Comparison of ENCODE assay signal across 11 cellular contexts in the genomic region with DNA sequence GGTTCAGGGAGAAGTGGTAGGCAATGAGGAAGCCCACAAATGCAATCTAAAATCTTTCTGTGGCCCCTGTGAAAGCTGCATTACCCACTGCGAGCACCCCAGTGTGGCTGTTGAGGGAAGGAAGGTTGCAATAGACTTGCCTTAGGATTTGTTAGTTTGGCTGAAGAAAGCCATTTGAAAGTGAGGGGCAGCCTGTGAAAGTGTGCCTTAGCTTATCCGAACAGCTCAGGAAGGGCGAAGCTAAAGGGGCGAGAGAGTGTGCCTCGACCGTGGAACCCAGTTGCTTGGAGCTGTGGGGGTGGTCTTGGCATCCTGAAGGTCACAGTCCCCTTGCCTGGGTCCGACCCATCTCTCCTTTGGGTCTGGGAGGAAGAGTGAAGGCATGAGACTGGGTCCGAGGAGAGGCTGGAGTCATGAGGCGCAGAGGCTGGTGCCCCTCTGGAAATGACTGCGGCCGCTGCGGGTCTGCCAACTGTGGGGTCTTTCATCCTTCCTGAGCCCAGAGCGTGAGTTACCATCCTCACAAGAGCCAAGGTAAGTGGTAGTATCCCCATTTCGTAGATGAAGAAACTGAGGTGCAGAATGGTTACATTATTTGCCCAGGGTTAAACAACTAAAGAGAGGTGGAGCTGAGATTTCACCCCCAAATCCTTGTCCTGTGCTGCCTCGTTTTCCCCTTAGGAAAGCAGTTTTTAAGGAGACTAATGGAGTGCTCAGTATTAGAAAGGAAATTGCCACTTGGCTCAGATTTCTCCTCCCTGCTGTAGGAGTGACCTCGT. TPM values are rescaled to one million over a fixed set of nuclear protein-coding genes. Genes with fewer than 3 reads are reported as not detected.
DNase-seq lines count a peak whose midpoint lies in the region; ATAC-seq, FAIRE-seq and TF ChIP-seq lines count a peak whose summit lies in the region.
"Had no signal": no experiment of that assay in that cellular context is flagged by ENCODE, and none has a peak within 500 bp of the region (broad histone marks: within the 10 kb centered on the region; RNA-seq: fewer than 3 reads in every experiment).

No MANE protein-coding gene starts in this region.

- BruUV-seq in PC-9 (replicated peaks; lab: Mats Ljungman, UMichigan): no TSS peak

- H3K27me3 ChIP-seq in AG04450 (ENCODE audit: control insufficient read depth, insufficient read depth, low read length): no peaks in the 10 kb centered on the region
- H3K27me3 ChIP-seq in PC-9 (ENCODE audit: insufficient read depth, low read depth): no peaks in the 10 kb centered on the region
- no peaks in the 10 kb centered on the region for H3K27me3 ChIP-seq in H1 (replicated peaks in 1 of 4; ENCODE audit: control insufficient read depth in 3 of 4, extremely low read depth in 1 of 4, insufficient read depth in 3 of 4, low read length in 3 of 4)
- no peaks in the 10 kb centered on the region for H3K27me3 ChIP-seq in osteoblast (ENCODE audit: insufficient read depth, low read length)
- H3K27me3 ChIP-seq: brain microvascular endothelial cell, tibial nerve had no signal

- H3K36me3 ChIP-seq in PC-9 (ENCODE audit: low read depth) (no peaks in the 10 kb centered on the region), H1 (ENCODE audit: control insufficient read depth in 2 of 4, insufficient read depth in 4 of 4, low read length in 3 of 4) (no peaks in the 10 kb centered on the region), osteoblast (ENCODE audit: insufficient read depth, low read length) (peaks cover 3% of the 10 kb centered on the region)
- H3K36me3 ChIP-seq: brain microvascular endothelial cell, tibial nerve had no signal

- ATAC-seq in HG02678 (IDR thresholded peaks at IDR 0.05; ENCODE audit: unreplicated experiment) (no peak), GM19324 (IDR thresholded peaks at IDR 0.05; ENCODE audit: low FRiP score, unreplicated experiment) (no peak)

- 83% methylated on average over 16 of the region's 16 CpGs; no CpG with 5 or more reads in 1 of the 2 experiments for WGBS in H1 (ENCODE audit: extremely low coverage in 1 of 2, insufficient coverage in 1 of 2, insufficient read length in 1 of 2, insufficient replicate concordance in 2 of 2, low coverage in 1 of 2, low lambda C conversion rate in 2 of 2, missing lambda C conversion rate in 1 of 2), 2 experiments

- POLR2A ChIA-PET in AG04450 (lab: Yijun Ruan, JAX): interaction anchor here (0.8 kb wide), 1 partner anchor 74 kb away, joined by 4 read pairs; no protein-coding TSS in a partner anchor
- POLR2A ChIA-PET in PC-9 (lab: Charles Lee; ENCODE audit: unreplicated experiment): interaction anchor here (0.6 kb wide), 1 partner anchor 20 kb away, joined by 5 read pairs; no protein-coding TSS in a partner anchor
- POLR2A ChIA-PET in H1 (lab: Charles Lee; ENCODE audit: partially characterized antibody): interaction anchor here (0.5 to 5.0 kb wide), 3 partner anchors 10 to 162 kb away, joined by 3 to 33 read pairs (median 3); partner anchors contain the start of gene PIP5KL1

- H3K9me2 ChIP-seq in PC-9 (ENCODE audit: insufficient read depth): no peaks in the 10 kb centered on the region

- H3K18ac ChIP-seq in H1 (ENCODE audit: extremely low read depth, low read length): no peak overlapping the region

- H3K4me2 ChIP-seq in PC-9: no peak overlapping the region
- H3K4me2 ChIP-seq in H1 (ENCODE audit: insufficient read depth in 1 of 2, low read depth in 2 of 2, low read length in 2 of 2): no peak overlapping the region
- H3K4me2 ChIP-seq in osteoblast (ENCODE audit: insufficient read depth, low read length): peak overlapping the region; percentile 88

- H3F3A ChIP-seq in PC-9 (ENCODE audit: insufficient read depth, low read depth): peaks cover 33% of the 10 kb centered on the region

- no peak overlapping the region for H3K9ac ChIP-seq in H1 (replicated peaks in 1 of 4; ENCODE audit: extremely low read depth in 1 of 4, low read depth in 3 of 4, low read length in 3 of 4)

- no peak overlapping the region for H4K5ac ChIP-seq in H1 (ENCODE audit: insufficient read length, low read depth, low read length)

- H2BK15ac ChIP-seq in H1 (ENCODE audit: low read length): no peak overlapping the region

- no peak overlapping the region for H3K4ac ChIP-seq in H1 (replicated peaks; ENCODE audit: insufficient read length, low read depth, low read length)

- peak overlapping the region; percentile 18; the same call in 1 of the 2 replicates for H2BK5ac ChIP-seq in H1 (ENCODE audit: low read depth, low read length)

- no peak for DNase-seq in AG04450 (ENCODE audit: low read depth, low spot score)
- DNase-seq in PC-9: no peak
- no peak for DNase-seq in H1 (ENCODE audit: low read depth in 1 of 2, low spot score in 2 of 2)
- no peak for DNase-seq in osteoblast (ENCODE audit: insufficient read length, low spot score, missing footprints)
- no peak for DNase-seq in glomerular visceral epithelial cell (ENCODE audit: extremely low spot score)
- no peak for DNase-seq in NCI-H82 treated with DMSO at 0.1 percent for 48 hours (lab: John Stamatoyannopoulos, UW; ENCODE audit: unreplicated experiment)
- DNase-seq: brain microvascular endothelial cell, NCI-H2029 had no signal

- H3K4me1 ChIP-seq in PC-9 (replicated peaks; ENCODE audit: insufficient read depth) (peaks cover 21% of the 10 kb centered on the region), H1 (replicated peaks in 1 of 4; ENCODE audit: control insufficient read depth in 3 of 4, insufficient read depth in 4 of 4, low read length in 3 of 4) (peaks cover 0 to 6% (median 3%) of the 10 kb centered on the region in 4 experiments; a peak in 5 of 7 replicates), osteoblast (ENCODE audit: insufficient read depth, low read length) (peaks cover 43% of the 10 kb centered on the region)

- no peaks in the 10 kb centered on the region for H3K9me3 ChIP-seq in AG04450 (ENCODE audit: control insufficient read depth, insufficient read depth, low read length)
- no peaks in the 10 kb centered on the region for H3K9me3 ChIP-seq in PC-9 (ENCODE audit: insufficient read depth, low read depth)
- no peaks in the 10 kb centered on the region for H3K9me3 ChIP-seq in H1 (ENCODE audit: insufficient read depth in 2 of 2, low read depth in 1 of 2, low read length in 1 of 2)
- H3K9me3 ChIP-seq in osteoblast (ENCODE audit: low read depth, low read length): no peaks in the 10 kb centered on the region
- H3K9me3 ChIP-seq: tibial nerve had no signal

- H3K27ac ChIP-seq in AG04450 (ENCODE audit: low read depth, low read length) (peak overlapping the region; percentile 52), PC-9 (0 out of 2 replicates have a peak overlapping the region, but pooled peaks have one; percentile 81), H1 (ENCODE audit: low read depth, low read length) (no peak overlapping the region), osteoblast (ENCODE audit: low read depth, low read length) (peak overlapping the region; percentile 98)
- H3K27ac ChIP-seq: brain microvascular endothelial cell had no signal

- H3K79me2 ChIP-seq in PC-9 (ENCODE audit: low read depth): peaks cover 40% of the 10 kb centered on the region
- H3K79me2 ChIP-seq in H1 (ENCODE audit: control insufficient read depth in 1 of 2, insufficient read depth in 2 of 2, low read length in 2 of 2): peaks cover 0 to 24% of the 10 kb centered on the region in 2 experiments; a peak in 2 of 4 replicates
- H3K79me2 ChIP-seq in osteoblast (ENCODE audit: insufficient read depth, low read length): peaks cover 86% of the 10 kb centered on the region

- no peak overlapping the region for H2AK5ac ChIP-seq in H1 (ENCODE audit: low read depth, low read length)

- H3K4me3 ChIP-seq in AG04450 (ENCODE audit: low read depth, low read length): peak overlapping the region; percentile 48
- no peak overlapping the region for H3K4me3 ChIP-seq in PC-9
- H3K4me3 ChIP-seq in H1 (ENCODE audit: extremely low read depth in 1 of 4, insufficient read depth in 2 of 4, low read depth in 3 of 4, low read length in 4 of 4): no peak overlapping the region
- H3K4me3 ChIP-seq in osteoblast (ENCODE audit: insufficient read depth, low read length): peak overlapping the region; percentile 60

- peak overlapping the region; percentile 71; the same call in 1 of the 2 replicates for H2BK12ac ChIP-seq in H1 (ENCODE audit: low read depth, low read length)

- no peak overlapping the region for H3K56ac ChIP-seq in H1 (replicated peaks; ENCODE audit: insufficient read length, low read depth, low read length)

- TF ChIP-seq POLR2A in H1 (IDR thresholded peaks at IDR 0.05; ENCODE audit: control extremely low read depth in 1 of 2, low read depth in 2 of 2, low read length in 2 of 2): no peak

- no peak overlapping the region for H3K14ac ChIP-seq in H1 (ENCODE audit: insufficient read length)

- H2BK120ac ChIP-seq in H1 (replicated peaks; ENCODE audit: low read depth, low read length): no peak overlapping the region

- H3K79me1 ChIP-seq in H1 (ENCODE audit: low read depth, low read length): peaks cover 14% of the 10 kb centered on the region

- no peaks in the 10 kb centered on the region for H3K23me2 ChIP-seq in H1 (ENCODE audit: low read depth, low read length)

- H4K91ac ChIP-seq in H1 (replicated peaks; ENCODE audit: insufficient read length, low read length): no peak overlapping the region

- no peak for TF ChIP-seq EP300 in H1 (IDR thresholded peaks at IDR 0.05; ENCODE audit: borderline replicate concordance in 1 of 2, low read depth in 2 of 2, low read length in 2 of 2)

- no peak overlapping the region for H4K8ac ChIP-seq in H1 (ENCODE audit: extremely low read depth, insufficient read depth, low read length)

- H4K20me1 ChIP-seq in PC-9 (ENCODE audit: insufficient read depth): no peaks in the 10 kb centered on the region
- peaks cover 0 to 5% of the 10 kb centered on the region in 2 experiments for H4K20me1 ChIP-seq in H1 (replicated peaks in 1 of 2; ENCODE audit: control insufficient read depth in 1 of 2, insufficient read depth in 2 of 2, low read length in 2 of 2)
- H4K20me1 ChIP-seq in osteoblast (ENCODE audit: insufficient read depth, low read length): no peaks in the 10 kb centered on the region

- CTCF ChIA-PET in AG04450 (lab: Charles Lee): interaction anchor here (0.7 to 6.7 kb wide), 5 partner anchors 8 to 149 kb away, joined by 3 to 42 read pairs (median 8); no protein-coding TSS in a partner anchor
- CTCF ChIA-PET in PC-9 (lab: Charles Lee): interaction anchor here (2.0 kb wide), 1 partner anchor 20 kb away, joined by 4 read pairs; no protein-coding TSS in a partner anchor
- CTCF ChIA-PET in H1 (lab: Charles Lee; ENCODE audit: partially characterized antibody): interaction anchor here (0.7 to 4.8 kb wide), 12 partner anchors 8 to 149 kb away, joined by 3 to 42 read pairs (median 4); no protein-coding TSS in a partner anchor

- TF ChIP-seq RAD21 in H1 (IDR thresholded peaks at IDR 0.05 in 1 of 2, conservative IDR thresholded peaks at IDR 0.05 in 1 of 2; ENCODE audit: low read depth in 2 of 2, low read length in 2 of 2): no peak

- intact Hi-C loops in PC-9 (cut with micrococcal nuclease; ENCODE audit: unreplicated experiment): no loop called here

- no peak overlapping the region for H2AFZ ChIP-seq in PC-9
- H2AFZ ChIP-seq in H1 (ENCODE audit: low read length): no peak overlapping the region
- no peak overlapping the region for H2AFZ ChIP-seq in osteoblast (ENCODE audit: low read length)

- no peak for FAIRE-seq in H1 (lab: Jason Lieb, UNC)

- H2BK20ac ChIP-seq in H1 (ENCODE audit: low read length): no peak overlapping the region

- TF ChIP-seq CTCF in AG04450 (IDR thresholded peaks at IDR 0.05; ENCODE audit: low read depth, low read length) (no peak), PC-9 (conservative IDR thresholded peaks at IDR 0.05) (no peak), H1 (IDR thresholded peaks at IDR 0.05; ENCODE audit: control extremely low read depth in 1 of 3, insufficient read depth in 1 of 3, low read depth in 1 of 3, low read length in 3 of 3) (no peak), osteoblast (IDR thresholded peaks at IDR 0.05; ENCODE audit: extremely low read depth, low read depth, low read length) (no peak)

- no peak overlapping the region for H3K23ac ChIP-seq in H1 (ENCODE audit: insufficient read length)

RNA-seq across cellular contexts. Expression of gene SLC25A25, which starts 24.4 kb away (rescaled TPM):
- polyA plus RNA-seq in AG04450 (2011; rRNA removed) (12.0 and 12.6 TPM in 2 replicates), H1 (2011; rRNA removed) (6.5 and 10.0 TPM in 2 replicates)
- 20.6 TPM in 2 replicates for polyA minus RNA-seq in AG04450 (2011; rRNA and poly(A)+ RNA removed)
- total RNA-seq in PC-9 (2021) (11.7 and 13.4 TPM in 2 replicates), osteoblast (9.7 and 13.4 TPM in 2 replicates)
- 16.8 and 18.5 TPM in 2 replicates for total RNA-seq in H1 (2021; fragmentation: NEBNext Ultra II Directional; extraction: Animal tissue kit (Norgen Biotek cat#: 25700))
- 13.4 TPM for polyA plus RNA-seq in H1 (2011; cell fraction: cytosol; rRNA removed)
- 20.4 TPM for polyA plus RNA-seq in H1 (2011; cell fraction: nucleus; rRNA removed)
- polyA plus RNA-seq in H1 (2012, experiment 1 of 2): 13.0 to 16.1 TPM (median 14.5 TPM) in 4 replicates
- polyA plus RNA-seq in H1 (2012, experiment 2 of 2): 11.4 TPM
- 6.5 TPM for polyA plus RNA-seq in H1 (2013, experiment 1 of 2)
- polyA plus RNA-seq in H1 (2013, experiment 2 of 2): 6.8 TPM
- polyA minus RNA-seq in H1 (2011; rRNA and poly(A)+ RNA removed): 11.8 and 11.9 TPM in 2 replicates
- polyA minus RNA-seq in H1 (2011; cell fraction: cytosol; rRNA and poly(A)+ RNA removed): 15.9 TPM
- polyA minus RNA-seq in H1 (2011; cell fraction: nucleus; rRNA and poly(A)+ RNA removed): 11.6 TPM

RNA-seq across cellular contexts. Expression of gene NAIF1, which starts 25.3 kb away (rescaled TPM):
- polyA plus RNA-seq in AG04450 (2011; rRNA removed) (7.5 and 8.9 TPM in 2 replicates), H1 (2011; rRNA removed) (9.0 and 11.2 TPM in 2 replicates)
- 6.9 and 9.8 TPM in 2 replicates for polyA minus RNA-seq in AG04450 (2011; rRNA and poly(A)+ RNA removed)
- total RNA-seq in PC-9 (2021) (16.1 and 17.3 TPM in 2 replicates), osteoblast (10.1 and 10.6 TPM in 2 replicates)
- total RNA-seq in H1 (2021; fragmentation: NEBNext Ultra II Directional; extraction: Animal tissue kit (Norgen Biotek cat#: 25700)): 8.7 and 11.6 TPM in 2 replicates
- polyA plus RNA-seq in H1 (2011; cell fraction: cytosol; rRNA removed): 12.5 TPM
- 10.5 TPM for polyA plus RNA-seq in H1 (2011; cell fraction: nucleus; rRNA removed)
- 7.3 to 9.9 TPM (median 9.4 TPM) in 4 replicates for polyA plus RNA-seq in H1 (2012, experiment 1 of 2)
- polyA plus RNA-seq in H1 (2012, experiment 2 of 2): 7.0 TPM
- 5.9 TPM for polyA plus RNA-seq in H1 (2013, experiment 1 of 2)
- polyA plus RNA-seq in H1 (2013, experiment 2 of 2): 5.8 TPM
- polyA minus RNA-seq in H1 (2011; rRNA and poly(A)+ RNA removed): 8.0 and 10.2 TPM in 2 replicates
- 6.5 TPM for polyA minus RNA-seq in H1 (2011; cell fraction: cytosol; rRNA and poly(A)+ RNA removed)
- polyA minus RNA-seq in H1 (2011; cell fraction: nucleus; rRNA and poly(A)+ RNA removed): 5.1 TPM

RNA-seq across cellular contexts. Expression of gene PTGES2, which starts 35.1 kb away (rescaled TPM):
- 56.3 and 75.2 TPM in 2 replicates for polyA plus RNA-seq in AG04450 (2011; rRNA removed)
- 50.5 and 68.7 TPM in 2 replicates for polyA minus RNA-seq in AG04450 (2011; rRNA and poly(A)+ RNA removed)
- 95.2 and 124 TPM in 2 replicates for total RNA-seq in PC-9 (2021)
- 76.9 and 81.2 TPM in 2 replicates for total RNA-seq in H1 (2021; fragmentation: NEBNext Ultra II Directional; extraction: Animal tissue kit (Norgen Biotek cat#: 25700))
- 80.7 and 119 TPM in 2 replicates for polyA plus RNA-seq in H1 (2011; rRNA removed)
- polyA plus RNA-seq in H1 (2011; cell fraction: cytosol; rRNA removed): 104 TPM
- polyA plus RNA-seq in H1 (2011; cell fraction: nucleus; rRNA removed): 242 TPM
- polyA plus RNA-seq in H1 (2012, experiment 1 of 2): 50.2 to 79.0 TPM (median 72.3 TPM) in 4 replicates
- 60.0 TPM for polyA plus RNA-seq in H1 (2012, experiment 2 of 2)
- 52.2 TPM for polyA plus RNA-seq in H1 (2013, experiment 1 of 2)
- 49.8 TPM for polyA plus RNA-seq in H1 (2013, experiment 2 of 2)
- polyA minus RNA-seq in H1 (2011; rRNA and poly(A)+ RNA removed): 61.8 and 72.7 TPM in 2 replicates
- polyA minus RNA-seq in H1 (2011; cell fraction: cytosol; rRNA and poly(A)+ RNA removed): 58.8 TPM
- 65.8 TPM for polyA minus RNA-seq in H1 (2011; cell fraction: nucleus; rRNA and poly(A)+ RNA removed)
- total RNA-seq in osteoblast: 42.7 and 50.3 TPM in 2 replicates

RNA-seq across cellular contexts. Expression of gene LCN2, which starts 56.9 kb away (rescaled TPM):
- not detected in 2 replicates for polyA plus RNA-seq in AG04450 (2011; rRNA removed)
- not detected in 2 replicates for polyA minus RNA-seq in AG04450 (2011; rRNA and poly(A)+ RNA removed)
- 430 and 537 TPM in 2 replicates for total RNA-seq in PC-9 (2021)
- total RNA-seq in H1 (2021; fragmentation: NEBNext Ultra II Directional; extraction: Animal tissue kit (Norgen Biotek cat#: 25700)): 1.1 and 1.4 TPM in 2 replicates
- polyA plus RNA-seq in H1 (2011; rRNA removed): 1.6 TPM in 2 replicates
- polyA plus RNA-seq in H1 (2011; cell fraction: cytosol; rRNA removed): 0.93 TPM
- 2.2 TPM for polyA plus RNA-seq in H1 (2011; cell fraction: nucleus; rRNA removed)
- 0.75 to 1.4 TPM (median 1.2 TPM) in 4 replicates for polyA plus RNA-seq in H1 (2012, experiment 1 of 2)
- polyA plus RNA-seq in H1 (2012, experiment 2 of 2): 0.84 TPM
- 1.1 TPM for polyA plus RNA-seq in H1 (2013, experiment 1 of 2)
- polyA plus RNA-seq in H1 (2013, experiment 2 of 2): 1.4 TPM
- not detected in 2 replicates for polyA minus RNA-seq in H1 (2011; rRNA and poly(A)+ RNA removed)
- not detected for polyA minus RNA-seq in H1 (2011; cell fraction: cytosol; rRNA and poly(A)+ RNA removed)
- polyA minus RNA-seq in H1 (2011; cell fraction: nucleus; rRNA and poly(A)+ RNA removed): not detected
- total RNA-seq in osteoblast: not detected in 2 replicates
- total RNA-seq: tibial nerve had no signal

Comparison
In these comparisons a context has a peak if more than half of its experiments do, and no peak if none do; other contexts are left out.
1. H3K4me3 ChIP-seq: peak in AG04450 (single experiment) and osteoblast (single experiment); none in PC-9 (single experiment) and H1 (0 of 4).